1 cellular context compared by ENCODE assay signal in genomic region chr1:158103860-158104522, GRCh38.
A peak's percentile ranks its signal among the peaks of the same experiment; 100 is the strongest.
TF ChIP-seq lines count a peak whose summit lies in the region.

No MANE protein-coding gene starts in this region.

TF ChIP-seq in GM23338, 12 proteins besides CTCF, POLR2A, EP300 and RAD21 (continued from another document):
- TF ChIP-seq ZNF462 (CRISPR knock-in tag; IDR thresholded peaks at IDR 0.05), result peak; percentile 57
